In genomic region chr1:150561830-150562367, GRCh38 we compare ENCODE assay signal across 8 cellular contexts. TPM values are rescaled to one million over a fixed set of nuclear protein-coding genes. Genes with fewer than 3 reads are reported as not detected.
DNase-seq lines count a peak whose midpoint lies in the region; ATAC-seq and TF ChIP-seq lines count a peak whose summit lies in the region.

No MANE protein-coding gene starts in this region.

- ATAC-seq in GM18505 (IDR thresholded peaks at IDR 0.05; ENCODE audit: unreplicated experiment) (peak; percentile 34), HG03139 (IDR thresholded peaks at IDR 0.05; ENCODE audit: unreplicated experiment) (peak; percentile 37), memory B cell (ENCODE audit: low read depth) (peak; percentile 49)

- peak overlapping the region; percentile 96 for H3K4me3 Mint-ChIP-seq in memory B cell

- H3K27ac Mint-ChIP-seq in memory B cell: peak overlapping the region; percentile 100

- H3K27me3 Mint-ChIP-seq in memory B cell: no peaks in the 10 kb centered on the region

- peak; percentile 84 for TF ChIP-seq POLR2A in GM18505 (IDR thresholded peaks at IDR 0.05; ENCODE audit: borderline replicate concordance, extremely low read depth, insufficient read depth, insufficient read length)

- no peaks in the 10 kb centered on the region for H3K9me3 Mint-ChIP-seq in memory B cell

- H3K4me1 Mint-ChIP-seq in memory B cell: peaks cover 32% of the 10 kb centered on the region

- H3K36me3 Mint-ChIP-seq in memory B cell: no peaks in the 10 kb centered on the region

- DNase-seq in A172 (ENCODE audit: low spot score): peak; percentile 94
- peak; percentile 65 for DNase-seq in NCI-H748 treated with DMSO at 0.1 percent for 48 hours (lab: John Stamatoyannopoulos, UW)
- DNase-seq in activated CD8-positive, alpha-beta memory T cell treated with anti-CD3 and anti-CD28 coated beads for 4 hours (ENCODE audit: low read depth in 2 of 2): peak; percentile 67 to 83
- DNase-seq in effector CD8-positive, alpha-beta T cell (lab: John Stamatoyannopoulos, UW): peak; percentile 72
- peak; percentile 70 to 74 for DNase-seq in memory B cell (ENCODE audit: low spot score in 2 of 2)
- peak; percentile 68 for DNase-seq in stimulated activated CD8-positive, alpha-beta memory T cell treated with anti-CD3 and anti-CD28 coated beads, Interleukin-12 subunit alpha, Interleukin-12 subunit beta, amount 100 ng/mL, for 1 hour (ENCODE audit: low read depth)

RNA-seq across cellular contexts. Expression of gene ADAMTSL4, which starts 12.7 kb away (rescaled TPM):
- total RNA-seq in A172 (2014; rRNA removed; shearing (Covaris generic)): 0.38 and 2.3 TPM in 2 replicates

RNA-seq across cellular contexts. Expression of gene MCL1, which starts 17.5 kb away (rescaled TPM):
- total RNA-seq in A172 (2014; rRNA removed; shearing (Covaris generic)): 224 and 246 TPM in 2 replicates

RNA-seq across cellular contexts. Expression of gene FALEC, which starts 46.3 kb away (rescaled TPM):
- total RNA-seq in A172 (2014; rRNA removed; shearing (Covaris generic)): 0.55 TPM in 1 of 2 replicates, not detected in the other

RNA-seq across cellular contexts. Expression of gene ECM1, which starts 54.0 kb away (rescaled TPM):
- total RNA-seq in A172 (2014; rRNA removed; shearing (Covaris generic)): 101 and 135 TPM in 2 replicates

Comparison
In these comparisons a context has a peak if more than half of its experiments do, and no peak if none do; other contexts are left out.
1. Peak in every context shown above with its lines: DNase-seq and ATAC-seq.